29 cellular contexts compared by ENCODE assay signal in the genomic region with DNA sequence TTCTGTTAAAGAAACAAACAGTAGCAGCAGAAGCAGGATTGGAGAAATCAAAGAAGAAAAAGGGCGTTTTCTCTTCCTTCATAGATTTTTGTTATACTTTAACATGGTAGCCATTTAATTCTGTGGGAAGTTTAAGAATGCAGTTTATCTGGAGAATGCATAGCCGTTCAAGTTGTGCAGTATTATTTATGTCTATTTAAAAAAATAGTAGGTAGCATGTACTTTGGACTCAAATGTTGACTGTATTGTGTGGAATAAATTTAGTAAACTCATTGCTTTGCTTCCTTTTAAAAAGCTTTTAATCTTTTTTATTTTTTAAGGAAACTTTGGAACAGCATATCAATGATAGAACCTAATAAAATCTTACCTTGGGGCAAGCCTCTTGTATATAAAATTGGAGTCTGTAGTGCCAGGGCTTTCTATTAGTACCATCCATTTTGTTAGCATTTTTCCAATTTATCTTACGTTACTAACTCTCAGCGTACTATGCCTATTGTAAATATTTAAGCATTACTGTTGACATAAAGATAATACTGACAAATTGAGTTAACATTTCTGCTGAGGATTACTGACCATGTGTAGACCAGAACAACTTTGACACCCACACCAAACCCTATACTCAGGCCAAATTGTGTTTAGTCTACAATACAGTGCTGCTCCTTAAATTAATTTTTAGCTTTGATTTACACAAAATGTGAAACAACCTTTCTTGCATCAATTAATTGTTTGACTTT.
"Had no signal": no experiment of that assay in that cellular context is flagged by ENCODE, and none has a peak within 500 bp of the region (broad histone marks: within the 10 kb centered on the region; RNA-seq: fewer than 3 reads in every experiment).

No MANE protein-coding gene starts in this region.

- H3K27ac ChIP-seq: left lung, neural progenitor cell, neutrophil, prostate gland, skin epidermis, spleen, tibial nerve, uterus had no signal

- H3K9me3 ChIP-seq: left lung, neutrophil, prostate gland, spleen, tibial nerve, uterus had no signal

- ATAC-seq: left colon; left lung; natural killer cell; right cardiac atrium; sciatic nerve; stimulated activated effector memory CD8-positive, alpha-beta T cell treated with anti-CD3 and anti-CD28 coated beads, Interleukin-12 subunit alpha, Interleukin-12 subunit beta, amount 100 ng/mL, for 72 hours had no signal

- H3K36me3 ChIP-seq: left lung, neural progenitor cell, neutrophil, prostate gland, spleen, tibial nerve, uterus had no signal

- H3K4me3 Mint-ChIP-seq: immature natural killer cell; mesothelial cell of epicardium; naive B cell; natural killer cell; nephron progenitor cell; neural progenitor cell; stimulated activated effector memory CD8-positive, alpha-beta T cell treated with anti-CD3 and anti-CD28 coated beads, Interleukin-12 subunit alpha, Interleukin-12 subunit beta, amount 100 ng/mL, for 72 hours; stimulated activated naive CD8-positive, alpha-beta T cell treated with anti-CD3 and anti-CD28 coated beads, Interleukin-15, Interleukin-2, amounts not matched to agents 100 ng/mL and 50 ng/mL, for 24 hours; type B pancreatic cell had no signal

- H3K27me3 Mint-ChIP-seq: stimulated activated naive CD8-positive, alpha-beta T cell treated with anti-CD3 and anti-CD28 coated beads, Interleukin-15, Interleukin-2, amounts not matched to agents 100 ng/mL and 50 ng/mL, for 24 hours; type B pancreatic cell had no signal

- H3K4me3 ChIP-seq: left lung, lung, neural progenitor cell, prostate gland, skin epidermis, spleen, tibial nerve, uterus had no signal

- H3K9ac ChIP-seq: neural progenitor cell had no signal

- H3K4me2 ChIP-seq: neural progenitor cell had no signal

- H3K4me1 ChIP-seq: left lung, neural progenitor cell, prostate gland, spleen, tibial nerve, uterus had no signal

- DNase-seq: hypothalamus; immature natural killer cell; kidney; left colon; left lung; mesendoderm; naive B cell; natural killer cell; nephron progenitor cell; occipital lobe; retina; right cardiac atrium; spleen; stimulated activated CD4-positive, alpha-beta T cell treated with anti-CD3 and anti-CD28 coated beads, Interleukin-4, amount 100 ng/mL, for 24 hours; stimulated activated naive CD4-positive, alpha-beta T cell; substantia nigra; uterus had no signal

- H2AFZ ChIP-seq: neural progenitor cell had no signal

- H3K27me3 ChIP-seq: left lung, neural progenitor cell, neutrophil, spleen, tibial nerve, uterus had no signal

- H3K4me1 Mint-ChIP-seq: immature natural killer cell; naive B cell; natural killer cell; neural progenitor cell; stimulated activated effector memory CD8-positive, alpha-beta T cell treated with anti-CD3 and anti-CD28 coated beads, Interleukin-12 subunit alpha, Interleukin-12 subunit beta, amount 100 ng/mL, for 72 hours had no signal

- H3K27ac Mint-ChIP-seq: immature natural killer cell; naive B cell; natural killer cell; nephron progenitor cell; neural progenitor cell; stimulated activated effector memory CD8-positive, alpha-beta T cell treated with anti-CD3 and anti-CD28 coated beads, Interleukin-12 subunit alpha, Interleukin-12 subunit beta, amount 100 ng/mL, for 72 hours; stimulated activated naive CD8-positive, alpha-beta T cell treated with anti-CD3 and anti-CD28 coated beads, Interleukin-15, Interleukin-2, amounts not matched to agents 100 ng/mL and 50 ng/mL, for 24 hours; type B pancreatic cell had no signal

- H3K36me3 Mint-ChIP-seq: immature natural killer cell; mesothelial cell of epicardium; naive B cell; natural killer cell; neural progenitor cell; stimulated activated effector memory CD8-positive, alpha-beta T cell treated with anti-CD3 and anti-CD28 coated beads, Interleukin-12 subunit alpha, Interleukin-12 subunit beta, amount 100 ng/mL, for 72 hours; type B pancreatic cell had no signal

- H3K9me3 Mint-ChIP-seq: mesothelial cell of epicardium; nephron progenitor cell; neural progenitor cell; stimulated activated naive CD8-positive, alpha-beta T cell treated with anti-CD3 and anti-CD28 coated beads, Interleukin-15, Interleukin-2, amounts not matched to agents 100 ng/mL and 50 ng/mL, for 24 hours; type B pancreatic cell had no signal

- FAIRE-seq: islet of Langerhans, kidney had no signal
